Comparison of ENCODE assay signal across 21 cellular contexts in the genomic region with DNA sequence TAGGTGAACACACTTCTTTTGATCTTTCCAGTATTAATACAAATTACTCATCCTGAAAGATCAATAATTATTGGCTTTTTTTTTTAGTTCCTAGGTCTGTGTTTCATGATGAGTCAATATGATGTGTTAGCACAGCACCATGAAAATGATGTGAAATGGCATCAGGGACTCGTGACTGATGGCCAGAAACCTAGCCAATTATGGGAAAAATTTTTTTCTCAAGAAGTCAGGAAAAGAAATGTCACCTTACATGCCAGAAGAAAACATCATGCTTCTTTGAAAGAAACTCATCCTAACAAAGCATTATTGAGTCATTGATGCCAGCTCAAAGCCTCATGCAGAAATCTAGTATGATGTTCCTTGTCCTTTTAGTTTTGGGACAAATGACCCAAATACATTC.
DNase-seq lines count a peak whose midpoint lies in the region; ATAC-seq, FAIRE-seq and TF ChIP-seq lines count a peak whose summit lies in the region.
"Had no signal": no experiment of that assay in that cellular context is flagged by ENCODE, and none has a peak within 500 bp of the region (broad histone marks: within the 10 kb centered on the region; RNA-seq: fewer than 3 reads in every experiment).

No MANE protein-coding gene starts in this region.

- peak overlapping the region; percentile 98 for H3K27ac Mint-ChIP-seq in activated CD8-positive, alpha-beta T cell treated with anti-CD3 and anti-CD28 coated beads for 36 hours
- no peak overlapping the region for H3K27ac Mint-ChIP-seq in activated CD8-positive, alpha-beta T cell treated with anti-CD3 and anti-CD28 coated beads, Interleukin-2, amount 10 ng/mL, durations not matched to agents 7 days and 5 days
- H3K27ac Mint-ChIP-seq: CD4-positive, alpha-beta T cell had no signal

- FAIRE-seq in RCC 7860 (lab: Jason Lieb, UNC), result peak; percentile 35
- FAIRE-seq: islet of Langerhans had no signal

- no peaks in the 10 kb centered on the region for H3K27me3 Mint-ChIP-seq in activated CD8-positive, alpha-beta T cell treated with anti-CD3 and anti-CD28 coated beads for 36 hours
- H3K27me3 Mint-ChIP-seq in activated CD8-positive, alpha-beta T cell treated with anti-CD3 and anti-CD28 coated beads, Interleukin-2, amount 10 ng/mL, durations not matched to agents 7 days and 5 days (ENCODE audit: low read depth), result no peaks in the 10 kb centered on the region
- H3K27me3 Mint-ChIP-seq: CD4-positive, alpha-beta T cell; naive thymus-derived CD4-positive, alpha-beta T cell; T-cell had no signal

- H3K4me3 ChIP-seq in foreskin fibroblast (ENCODE audit: low read depth in 1 of 2, low read length in 2 of 2), result no peak overlapping the region
- H3K4me3 ChIP-seq: smooth muscle cell, upper lobe of right lung had no signal

- intact Hi-C loops in activated CD8-positive, alpha-beta T cell treated with anti-CD3 and anti-CD28 coated beads for 36 hours (cut with micrococcal nuclease), result loop anchor here (10.0 kb wide), 3 partner anchors 212 to 652 kb away; no protein-coding TSS in a partner anchor

- POLR2A ChIA-PET in activated CD8-positive, alpha-beta T cell treated with anti-CD3 and anti-CD28 coated beads for 36 hours (lab: Charles Lee), result no interaction called here
- POLR2A ChIA-PET in activated CD8-positive, alpha-beta T cell treated with anti-CD3 and anti-CD28 coated beads, Interleukin-2, amount 10 ng/mL, durations not matched to agents 7 days and 5 days (lab: Charles Lee), result no interaction called here

- no peak overlapping the region for H3K4me3 Mint-ChIP-seq in activated CD8-positive, alpha-beta T cell treated with anti-CD3 and anti-CD28 coated beads for 36 hours
- H3K4me3 Mint-ChIP-seq in activated CD8-positive, alpha-beta T cell treated with anti-CD3 and anti-CD28 coated beads, Interleukin-2, amount 10 ng/mL, durations not matched to agents 7 days and 5 days, result no peak overlapping the region
- H3K4me3 Mint-ChIP-seq: CD4-positive, alpha-beta T cell; T-cell had no signal

- DNase-seq in activated CD8-positive, alpha-beta T cell treated with anti-CD3 and anti-CD28 coated beads for 36 hours, result no peak
- no peak for DNase-seq in activated CD8-positive, alpha-beta T cell treated with anti-CD3 and anti-CD28 coated beads, Interleukin-2, amount 10 ng/mL, durations not matched to agents 7 days and 5 days
- peak; percentile 51 for DNase-seq in EH (ENCODE audit: low read depth)
- peak; percentile 17 for DNase-seq in RCC 7860 (ENCODE audit: low spot score)
- peak; percentile 18 to 27 for DNase-seq in foreskin fibroblast
- no peak for DNase-seq in NCI-H2196 treated with DMSO at 0.1 percent for 48 hours (lab: John Stamatoyannopoulos, UW; ENCODE audit: unreplicated experiment)
- no peak for DNase-seq in UCSD-AML1 (lab: John Stamatoyannopoulos, UW; ENCODE audit: unreplicated experiment)
- no peak for DNase-seq in putamen (ENCODE audit: low spot score)
- DNase-seq: ACHN; CD4-positive, alpha-beta T cell; central memory CD4-positive, alpha-beta T cell; DMS79; naive thymus-derived CD4-positive, alpha-beta T cell; NCI-H1694; NCI-H446 treated with DMSO at 0.1 percent for 48 hours; stimulated activated naive CD4-positive, alpha-beta T cell; T-cell; upper lobe of right lung had no signal

- no peak for TF ChIP-seq CTCF in activated CD8-positive, alpha-beta T cell treated with anti-CD3 and anti-CD28 coated beads for 36 hours (IDR thresholded peaks at IDR 0.05)
- TF ChIP-seq CTCF in foreskin fibroblast (IDR thresholded peaks at IDR 0.05; ENCODE audit: low read depth, low read length), result no peak

- H3K9me3 Mint-ChIP-seq in activated CD8-positive, alpha-beta T cell treated with anti-CD3 and anti-CD28 coated beads for 36 hours, result peaks cover 9% of the 10 kb centered on the region
- H3K9me3 Mint-ChIP-seq in activated CD8-positive, alpha-beta T cell treated with anti-CD3 and anti-CD28 coated beads, Interleukin-2, amount 10 ng/mL, durations not matched to agents 7 days and 5 days (ENCODE audit: insufficient read depth), result no peaks in the 10 kb centered on the region
- H3K9me3 Mint-ChIP-seq: CD4-positive, alpha-beta T cell; T-cell had no signal

- no peak for ATAC-seq in activated CD8-positive, alpha-beta T cell treated with anti-CD3 and anti-CD28 coated beads for 36 hours
- no peak for ATAC-seq in activated CD8-positive, alpha-beta T cell treated with anti-CD3 and anti-CD28 coated beads, Interleukin-2, amount 10 ng/mL, durations not matched to agents 7 days and 5 days
- ATAC-seq: naive thymus-derived CD4-positive, alpha-beta T cell; Right ventricle myocardium inferior; T-cell; upper lobe of right lung had no signal

- CTCF ChIA-PET in activated CD8-positive, alpha-beta T cell treated with anti-CD3 and anti-CD28 coated beads for 36 hours (lab: Charles Lee), result no interaction called here
- CTCF ChIA-PET in activated CD8-positive, alpha-beta T cell treated with anti-CD3 and anti-CD28 coated beads, Interleukin-2, amount 10 ng/mL, durations not matched to agents 7 days and 5 days (lab: Charles Lee), result interaction anchor here (1.1 kb wide), 1 partner anchor 549 kb away, joined by 3 read pairs; no protein-coding TSS in a partner anchor

- peaks cover 70% of the 10 kb centered on the region for H3K4me1 Mint-ChIP-seq in activated CD8-positive, alpha-beta T cell treated with anti-CD3 and anti-CD28 coated beads for 36 hours (ENCODE audit: low read depth)
- H3K4me1 Mint-ChIP-seq in activated CD8-positive, alpha-beta T cell treated with anti-CD3 and anti-CD28 coated beads, Interleukin-2, amount 10 ng/mL, durations not matched to agents 7 days and 5 days (ENCODE audit: low read depth), result peaks cover 57% of the 10 kb centered on the region

- peaks cover 19% of the 10 kb centered on the region for H3K36me3 Mint-ChIP-seq in activated CD8-positive, alpha-beta T cell treated with anti-CD3 and anti-CD28 coated beads for 36 hours (ENCODE audit: low read depth)
- H3K36me3 Mint-ChIP-seq in activated CD8-positive, alpha-beta T cell treated with anti-CD3 and anti-CD28 coated beads, Interleukin-2, amount 10 ng/mL, durations not matched to agents 7 days and 5 days (ENCODE audit: low read depth), result peaks cover 9% of the 10 kb centered on the region
- H3K36me3 Mint-ChIP-seq: T-cell had no signal

Comparison
In these comparisons a context has a peak if more than half of its experiments do, and no peak if none do; other contexts are left out.
1. DNase-seq: peak in EH (single experiment), RCC 7860 (single experiment) and foreskin fibroblast (2 of 2); none in activated CD8-positive, alpha-beta T cell treated with anti-CD3 and anti-CD28 coated beads for 36 hours (single experiment), activated CD8-positive, alpha-beta T cell treated with anti-CD3 and anti-CD28 coated beads, Interleukin-2, amount 10 ng/mL, durations not matched to agents 7 days and 5 days (single experiment), NCI-H2196 treated with DMSO at 0.1 percent for 48 hours (single experiment), UCSD-AML1 (single experiment) and putamen (single experiment).